ENCODE assay signal across 10 cellular contexts in the genomic region with DNA sequence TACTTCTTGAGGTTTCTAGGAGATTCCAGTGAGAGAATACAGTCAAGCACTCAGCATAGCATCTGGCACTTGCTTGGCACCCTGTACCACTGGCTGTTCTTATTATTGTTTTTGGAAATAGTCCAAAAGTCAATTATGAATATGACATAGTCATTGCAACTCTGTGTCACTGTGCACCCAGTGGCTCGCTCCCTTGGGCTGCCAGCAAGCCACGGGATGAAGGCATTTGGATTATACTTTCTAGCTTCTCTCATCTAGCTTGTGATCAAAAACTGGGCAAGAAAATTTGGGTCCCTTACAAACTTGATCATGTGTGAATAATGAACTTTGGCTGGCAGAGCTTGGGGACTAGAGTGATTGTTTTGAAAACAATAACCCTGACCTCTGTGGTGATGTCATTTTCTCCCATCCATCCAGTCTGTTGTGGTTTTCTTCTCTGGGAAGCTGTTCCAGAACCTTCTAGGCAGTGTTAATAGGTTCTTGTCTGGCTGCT. TPM values are rescaled to one million over a fixed set of nuclear protein-coding genes. Genes with fewer than 3 reads are reported as not detected.
DNase-seq lines count a peak whose midpoint lies in the region; ATAC-seq and TF ChIP-seq lines count a peak whose summit lies in the region.
"Had no signal": no experiment of that assay in that cellular context is flagged by ENCODE, and none has a peak within 500 bp of the region (broad histone marks: within the 10 kb centered on the region; RNA-seq: fewer than 3 reads in every experiment).

No MANE protein-coding gene starts in this region.

- H3K4me3 ChIP-seq in body of pancreas (no peak overlapping the region), mesenchymal stem cell (ENCODE audit: insufficient read depth in 1 of 2, low read depth in 1 of 2, low read length in 2 of 2) (no peak overlapping the region)

- no peak overlapping the region for H4K91ac ChIP-seq in mesenchymal stem cell (ENCODE audit: low read length)

- TF ChIP-seq CTCF in body of pancreas (IDR thresholded peaks at IDR 0.05): no peak

- peaks cover 10% of the 10 kb centered on the region for H3K4me1 ChIP-seq in body of pancreas
- peaks cover 2% of the 10 kb centered on the region for H3K4me1 ChIP-seq in mesenchymal stem cell (ENCODE audit: control insufficient read depth, insufficient read depth, low read depth, low read length)

- no peaks in the 10 kb centered on the region for H3K36me3 ChIP-seq in body of pancreas (replicated peaks in 1 of 2; ENCODE audit: insufficient read depth in 1 of 2, low read depth in 2 of 2)
- H3K36me3 ChIP-seq in mesenchymal stem cell (ENCODE audit: control insufficient read depth in 1 of 2, insufficient read depth in 2 of 2, low read depth in 1 of 2, low read length in 2 of 2): no peaks in the 10 kb centered on the region

- H2BK15ac ChIP-seq in mesenchymal stem cell (ENCODE audit: low read depth, poor library complexity, severe bottlenecking): no peak overlapping the region

- H2BK12ac ChIP-seq in mesenchymal stem cell (ENCODE audit: low read length in 2 of 2): no peak overlapping the region

- intact Hi-C loops in body of pancreas (cut with DNase I): no loop called here

- no peak for TF ChIP-seq POLR2A in body of pancreas (IDR thresholded peaks at IDR 0.05)

- H3K4me2 ChIP-seq in mesenchymal stem cell (ENCODE audit: low read length, poor library complexity, severe bottlenecking): no peak overlapping the region

- no peak overlapping the region for H2AK5ac ChIP-seq in mesenchymal stem cell (ENCODE audit: low read length, severe bottlenecking)

- H2BK5ac ChIP-seq in mesenchymal stem cell (ENCODE audit: low read depth, low read length, poor library complexity, severe bottlenecking): no peak overlapping the region

- H3K9me3 ChIP-seq in body of pancreas (no peaks in the 10 kb centered on the region), mesenchymal stem cell (ENCODE audit: control insufficient read depth, low read length) (no peaks in the 10 kb centered on the region)

- WGBS in body of pancreas, 2 donors: 53 to 59% methylated on average over 2 of the region's 2 CpGs
- WGBS in mesenchymal stem cell: 92% methylated on average over 2 of the region's 2 CpGs

- H3K27ac ChIP-seq in body of pancreas: peak overlapping the region in 2 of 4 donors; percentile 10 to 42
- H3K27ac ChIP-seq in mesenchymal stem cell (ENCODE audit: low read length, poor library complexity, severe bottlenecking): no peak overlapping the region

- ATAC-seq in body of pancreas (peak; percentile 47), HG02642 (IDR thresholded peaks at IDR 0.05; ENCODE audit: poor library complexity, unreplicated experiment) (no peak)
- ATAC-seq: effector memory CD8-positive, alpha-beta T cell; naive thymus-derived CD8-positive, alpha-beta T cell had no signal

- no peaks in the 10 kb centered on the region for H3K79me1 ChIP-seq in mesenchymal stem cell (replicated peaks; ENCODE audit: low read length, poor library complexity, severe bottlenecking)

- H4K8ac ChIP-seq in mesenchymal stem cell (ENCODE audit: low read length): no peak overlapping the region

- H3K18ac ChIP-seq in mesenchymal stem cell (ENCODE audit: low read depth in 1 of 2, low read length in 2 of 2): no peak overlapping the region

- no peak overlapping the region for H3K23ac ChIP-seq in mesenchymal stem cell (ENCODE audit: low read length in 2 of 2)

- DNase-seq in C1 segment of cervical spinal cord (lab: John Stamatoyannopoulos, UW) (peak in 9 of 14 donors; percentile 12 to 53 (median 21)), NCI-H1105 treated with DMSO at 0.1 percent for 48 hours (lab: John Stamatoyannopoulos, UW) (peak; percentile 66), body of pancreas (peak in 2 of 4 donors; percentile 7 to 18), mesenchymal stem cell (peak; percentile 15), epidermal melanocyte (ENCODE audit: insufficient read length, low spot score) (no peak), NOMO-1 treated with dmso at 0.1 percent for 144 hours (lab: John Stamatoyannopoulos, UW; ENCODE audit: unreplicated experiment) (no peak)
- no peak for DNase-seq in activated CD4-positive, alpha-beta T cell treated with anti-CD3 and anti-CD28 coated beads for 48 hours
- DNase-seq: effector memory CD8-positive, alpha-beta T cell; naive thymus-derived CD8-positive, alpha-beta T cell had no signal

- no peak overlapping the region for H3K14ac ChIP-seq in mesenchymal stem cell (ENCODE audit: low read length in 2 of 2)

- H3K27me3 ChIP-seq in body of pancreas (no peaks in the 10 kb centered on the region), mesenchymal stem cell (ENCODE audit: control insufficient read depth in 1 of 2, insufficient read depth in 1 of 2, low read length in 2 of 2) (no peaks in the 10 kb centered on the region)

- H3K4ac ChIP-seq in mesenchymal stem cell (ENCODE audit: low read depth in 1 of 2, low read length in 2 of 2): no peak overlapping the region

- H2BK120ac ChIP-seq in mesenchymal stem cell (ENCODE audit: low read depth, low read length): no peak overlapping the region

- H3K9ac ChIP-seq in mesenchymal stem cell (ENCODE audit: low read length): no peak overlapping the region

- H2AFZ ChIP-seq in mesenchymal stem cell (ENCODE audit: low read depth, low read length): no peak overlapping the region

RNA-seq across cellular contexts. Expression of gene LIMCH1, which starts 32.8 kb away (rescaled TPM):
- total RNA-seq in body of pancreas: 10 to 100 TPM in 1 of 2 donors, 1 to 10 TPM in 1; 9.3 to 24.1 TPM
- polyA plus RNA-seq in mesenchymal stem cell (2013, experiment 1 of 2): 30.9 TPM
- polyA plus RNA-seq in mesenchymal stem cell (2013, experiment 2 of 2): 33.6 TPM
- total RNA-seq: naive thymus-derived CD8-positive, alpha-beta T cell had no signal
- polyA plus RNA-seq: naive thymus-derived CD8-positive, alpha-beta T cell had no signal

Comparison
In these comparisons a context has a peak if more than half of its experiments do, and no peak if none do; other contexts are left out.
1. DNase-seq: peak in C1 segment of cervical spinal cord (9 of 14), NCI-H1105 treated with DMSO at 0.1 percent for 48 hours (single experiment) and mesenchymal stem cell (single experiment); none in epidermal melanocyte (single experiment), activated CD4-positive, alpha-beta T cell treated with anti-CD3 and anti-CD28 coated beads for 48 hours (single experiment) and NOMO-1 treated with dmso at 0.1 percent for 144 hours (single experiment).